ENCODE assay signal across 13 cellular contexts in the genomic region with DNA sequence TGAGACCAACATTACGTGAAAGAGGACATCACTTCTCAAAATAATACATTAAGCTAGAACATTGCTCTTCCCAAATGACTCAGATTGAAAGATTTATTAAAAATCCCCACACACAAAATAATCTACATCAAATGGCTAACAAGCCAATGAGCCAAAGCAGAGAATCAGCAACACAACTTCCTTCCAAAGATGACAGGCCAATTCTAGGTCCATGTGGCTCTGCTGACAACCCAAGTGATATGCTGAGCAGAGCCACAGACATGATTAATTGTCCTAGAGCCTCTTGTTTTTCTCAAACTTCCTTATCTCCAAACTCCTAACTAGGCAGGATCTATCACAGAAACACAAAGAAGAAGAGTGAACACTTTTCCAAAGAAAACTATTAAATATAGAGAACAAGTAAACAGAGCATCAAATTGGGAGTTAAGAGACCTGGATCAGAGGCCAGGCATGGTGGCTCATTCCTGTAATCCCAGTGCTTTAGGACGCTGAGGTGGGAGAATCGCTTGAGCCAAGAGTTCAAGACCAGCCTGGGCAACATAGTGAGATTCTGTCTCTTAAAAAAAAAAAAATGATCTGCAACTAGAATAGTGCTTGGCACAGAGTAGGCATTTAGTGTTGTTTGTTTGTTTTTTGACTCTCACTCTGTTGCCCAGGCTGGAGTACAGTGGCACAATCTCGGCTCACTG.
"Had no signal": no experiment of that assay in that cellular context is flagged by ENCODE, and none has a peak within 500 bp of the region (broad histone marks: within the 10 kb centered on the region; RNA-seq: fewer than 3 reads in every experiment).

No MANE protein-coding gene starts in this region.

- DNase-seq: activated CD4-positive, alpha-beta T cell treated with anti-CD3 and anti-CD28 coated beads, Interleukin-2, amount 50 U/mL, for 1 hour; activated gamma-delta T cell; activated naive CD8-positive, alpha-beta T cell treated with anti-CD3 and anti-CD28 coated beads for 36 hours; cortex of kidney; effector CD4-positive, alpha-beta T cell; hypothalamus; left ventricle myocardium superior; naive thymus-derived CD8-positive, alpha-beta T cell; uterus had no signal

- H3K27ac ChIP-seq: esophagus muscularis mucosa, tibial nerve, uterus had no signal

- H3K36me3 ChIP-seq: uterus had no signal

- H3K4me3 ChIP-seq: esophagus muscularis mucosa, tibial nerve, uterus had no signal

- H3K4me1 ChIP-seq: esophagus muscularis mucosa, tibial nerve, uterus had no signal

- H3K9me3 ChIP-seq: esophagus muscularis mucosa, tibial nerve, uterus had no signal

- ATAC-seq: left ventricle myocardium superior; naive thymus-derived CD8-positive, alpha-beta T cell; stimulated activated memory B cell treated with anti-CD40 and anti-IgM and Interleukin-4, amounts not matched to agents 10 μg/mL and 1 μg/mL and 100 μg/mL, for 72 hours; WTC11 had no signal

- H3K27me3 ChIP-seq: esophagus muscularis mucosa, tibial nerve, uterus had no signal
